In the genomic region with DNA sequence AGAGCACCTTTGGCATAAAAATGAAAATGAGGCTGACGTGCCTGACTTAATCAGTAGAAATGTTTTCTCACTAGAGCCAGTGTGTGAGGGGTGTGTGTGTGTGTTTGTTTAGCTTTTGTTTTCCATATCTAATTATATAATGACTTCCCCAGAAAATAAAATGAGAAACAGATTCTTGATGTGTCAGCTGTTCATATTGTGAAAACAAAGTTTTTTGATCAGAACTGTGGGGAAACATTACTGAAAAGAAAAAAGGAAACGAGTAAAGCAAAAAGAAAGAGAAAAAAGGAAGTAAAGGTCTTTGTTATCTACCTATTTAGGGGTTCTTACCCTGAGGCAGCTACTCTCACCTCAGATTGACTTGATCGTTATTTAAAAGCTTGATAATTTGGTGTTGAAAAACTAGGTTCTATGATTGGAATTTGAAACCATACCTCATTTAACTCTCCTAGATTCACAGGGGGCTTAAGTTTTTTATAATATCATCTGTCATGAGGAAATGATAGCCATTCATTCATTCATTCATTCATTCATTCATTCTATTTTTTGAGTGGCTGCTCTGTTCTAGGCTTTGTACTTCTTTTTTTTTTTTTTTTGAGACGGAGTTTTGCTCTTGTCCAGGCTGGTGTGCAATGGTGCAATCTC, we compare ENCODE assay signal across 10 cellular contexts. TPM values are rescaled to one million over a fixed set of nuclear protein-coding genes. Genes with fewer than 3 reads are reported as not detected.
A peak's percentile ranks its signal among the peaks of the same experiment; 100 is the strongest.
DNase-seq lines count a peak whose midpoint lies in the region; ATAC-seq and TF ChIP-seq lines count a peak whose summit lies in the region.
"Had no signal": no experiment of that assay in that cellular context is flagged by ENCODE, and none has a peak within 500 bp of the region (broad histone marks: within the 10 kb centered on the region; RNA-seq: fewer than 3 reads in every experiment).

No MANE protein-coding gene starts in this region.

- WGBS in neuronal stem cell (ENCODE audit: extremely low coverage in 2 of 2, insufficient read length in 2 of 2, insufficient replicate concordance in 1 of 2), 2 donors: no CpG with 5 or more reads among the region's 4 CpGs
- WGBS in mammary epithelial cell (ENCODE audit: low coverage, missing lambda C conversion rate): 87% methylated on average over 4 of the region's 4 CpGs

- H3K79me2 ChIP-seq in osteoblast (ENCODE audit: insufficient read depth, low read length): no peaks in the 10 kb centered on the region
- no peaks in the 10 kb centered on the region for H3K79me2 ChIP-seq in mammary epithelial cell (ENCODE audit: insufficient read depth, low read length)

- H2AK5ac ChIP-seq in neuronal stem cell (ENCODE audit: low read depth, low read length): no peak overlapping the region

- dilution Hi-C loops in mammary epithelial cell (cut with HindIII; ENCODE audit: low sequenced_read_pairs): loop anchor here (5.0 kb wide), 1 partner anchor 33 kb away; no protein-coding TSS in a partner anchor

- no peak overlapping the region for H2BK12ac ChIP-seq in neuronal stem cell (ENCODE audit: low read length)

- H4K20me1 ChIP-seq in osteoblast (ENCODE audit: insufficient read depth, low read length) (no peaks in the 10 kb centered on the region), mammary epithelial cell (ENCODE audit: insufficient read depth, low read length) (no peaks in the 10 kb centered on the region)

- DNase-seq in NAMALWA (ENCODE audit: low spot score): peak; percentile 8
- peak; percentile 9 for DNase-seq in osteoblast (ENCODE audit: insufficient read length, low spot score, missing footprints)
- no peak for DNase-seq in neuronal stem cell (ENCODE audit: low spot score)
- DNase-seq in mammary epithelial cell: no peak
- no peak for DNase-seq in NCI-H1092 treated with DMSO at 0.1 percent for 48 hours (lab: John Stamatoyannopoulos, UW)
- DNase-seq: activated T-cell treated with anti-CD3 and anti-CD28 coated beads, Interleukin-2, amount 50 U/mL, for 24 hours; left ventricle myocardium superior; psoas muscle had no signal

- H3K27me3 ChIP-seq in osteoblast (ENCODE audit: insufficient read depth, low read length) (no peaks in the 10 kb centered on the region), neuronal stem cell (ENCODE audit: control insufficient read depth in 3 of 3, insufficient read depth in 3 of 3, low read depth in 1 of 3, low read length in 3 of 3) (no peaks in the 10 kb centered on the region), mammary epithelial cell (ENCODE audit: insufficient read depth, low read length) (no peaks in the 10 kb centered on the region)

- H2BK5ac ChIP-seq in neuronal stem cell (ENCODE audit: low read length): no peak overlapping the region

- no peak overlapping the region for H3K23ac ChIP-seq in neuronal stem cell (ENCODE audit: low read depth, low read length, poor library complexity)

- BruUV-seq in mammary epithelial cell (replicated peaks; lab: Mats Ljungman, UMichigan): no TSS peak

- no peak overlapping the region for H3K18ac ChIP-seq in neuronal stem cell (ENCODE audit: low read length)

- H3K4me3 ChIP-seq in osteoblast (ENCODE audit: insufficient read depth, low read length): no peak overlapping the region
- no peak overlapping the region for H3K4me3 ChIP-seq in neuronal stem cell (ENCODE audit: low read length in 2 of 2)
- no peak overlapping the region for H3K4me3 ChIP-seq in mammary epithelial cell (replicated peaks in 1 of 3; ENCODE audit: insufficient read depth in 1 of 3, low read depth in 2 of 3, low read length in 3 of 3)
- H3K4me3 ChIP-seq: psoas muscle had no signal

- no peak overlapping the region for H4K91ac ChIP-seq in neuronal stem cell (ENCODE audit: low read depth, low read length, poor library complexity)

- peak; percentile 63 for ATAC-seq in GM18867 (IDR thresholded peaks at IDR 0.05; ENCODE audit: unreplicated experiment)
- peak; percentile 53 for ATAC-seq in GM21786 (IDR thresholded peaks at IDR 0.05; ENCODE audit: unreplicated experiment)
- ATAC-seq: psoas muscle had no signal

- intact Hi-C loops in mammary epithelial cell (cut with micrococcal nuclease): no loop called here

- no peak overlapping the region for H2BK15ac ChIP-seq in neuronal stem cell (ENCODE audit: low read length)

- H3K79me1 ChIP-seq in neuronal stem cell (ENCODE audit: low read depth, low read length): no peaks in the 10 kb centered on the region

- no peak overlapping the region for H2BK120ac ChIP-seq in neuronal stem cell (ENCODE audit: low read depth, low read length)

- CTCF ChIA-PET in mammary epithelial cell (lab: Charles Lee; ENCODE audit: low non-redundant PET): no interaction called here

- TF ChIP-seq CTCF in osteoblast (IDR thresholded peaks at IDR 0.05; ENCODE audit: extremely low read depth, low read depth, low read length) (no peak), mammary epithelial cell (conservative IDR thresholded peaks at IDR 0.05 in 1 of 2, IDR thresholded peaks at IDR 0.05 in 1 of 2; ENCODE audit: extremely low read depth in 1 of 2, insufficient read depth in 1 of 2, low read depth in 1 of 2, low read length in 2 of 2) (no peak)

- no peak overlapping the region for H3K4me2 ChIP-seq in osteoblast (ENCODE audit: insufficient read depth, low read length)
- no peak overlapping the region for H3K4me2 ChIP-seq in neuronal stem cell (ENCODE audit: insufficient read depth, low read length, poor library complexity, severe bottlenecking)
- no peak overlapping the region for H3K4me2 ChIP-seq in mammary epithelial cell (ENCODE audit: insufficient read depth, low read depth, low read length)

- H3K9me3 ChIP-seq in osteoblast (ENCODE audit: low read depth, low read length) (no peaks in the 10 kb centered on the region), neuronal stem cell (replicated peaks in 1 of 2; ENCODE audit: control insufficient read depth in 2 of 2, insufficient read depth in 1 of 2, low read depth in 1 of 2, low read length in 2 of 2) (no peaks in the 10 kb centered on the region), mammary epithelial cell (replicated peaks; ENCODE audit: insufficient read depth, low read length) (no peaks in the 10 kb centered on the region)
- H3K9me3 ChIP-seq: psoas muscle had no signal

- H4K8ac ChIP-seq in neuronal stem cell (ENCODE audit: low read depth, low read length): no peak overlapping the region

- H3K4ac ChIP-seq in neuronal stem cell (ENCODE audit: low read length): no peak overlapping the region

- no peaks in the 10 kb centered on the region for H3K36me3 ChIP-seq in osteoblast (ENCODE audit: insufficient read depth, low read length)
- H3K36me3 ChIP-seq in neuronal stem cell (replicated peaks in 1 of 2; ENCODE audit: control insufficient read depth in 2 of 2, insufficient read depth in 2 of 2, low read length in 2 of 2): no peaks in the 10 kb centered on the region
- H3K36me3 ChIP-seq in mammary epithelial cell (ENCODE audit: insufficient read depth, low read length): no peaks in the 10 kb centered on the region

- H3K27ac ChIP-seq in osteoblast (ENCODE audit: low read depth, low read length): no peak overlapping the region
- no peak overlapping the region for H3K27ac ChIP-seq in neuronal stem cell (replicated peaks; ENCODE audit: low read length)
- no peak overlapping the region for H3K27ac ChIP-seq in mammary epithelial cell (ENCODE audit: insufficient read depth, low read depth, low read length)
- H3K27ac ChIP-seq: psoas muscle had no signal

- H3K14ac ChIP-seq in neuronal stem cell (ENCODE audit: low read length): no peak overlapping the region

- H3K9ac ChIP-seq in neuronal stem cell (ENCODE audit: low read depth, low read length, poor library complexity): no peak overlapping the region
- H3K9ac ChIP-seq in mammary epithelial cell (ENCODE audit: insufficient read depth, low read length): no peak overlapping the region

- H3K4me1 ChIP-seq in osteoblast (ENCODE audit: insufficient read depth, low read length) (no peaks in the 10 kb centered on the region), neuronal stem cell (ENCODE audit: control insufficient read depth in 2 of 2, insufficient read depth in 1 of 2, low read depth in 1 of 2, low read length in 2 of 2) (no peaks in the 10 kb centered on the region), mammary epithelial cell (ENCODE audit: insufficient read depth, low read length) (no peaks in the 10 kb centered on the region)
- H3K4me1 ChIP-seq: psoas muscle had no signal

- H2AFZ ChIP-seq in osteoblast (ENCODE audit: low read length): no peak overlapping the region
- no peak overlapping the region for H2AFZ ChIP-seq in neuronal stem cell (ENCODE audit: low read length)
- no peak overlapping the region for H2AFZ ChIP-seq in mammary epithelial cell (ENCODE audit: low read depth, low read length)

- in situ Hi-C loops in mammary epithelial cell (cut with MboI; ENCODE audit: low sequenced_read_pairs in 2 of 2): no loop called here

RNA-seq across cellular contexts. Expression of a gene that starts 58.0 kb away (rescaled TPM):
- 16.6 and 19.7 TPM in 2 replicates for total RNA-seq in osteoblast
- polyA plus RNA-seq in neuronal stem cell (2013, experiment 1 of 2): 53.1 TPM
- 53.6 TPM for polyA plus RNA-seq in neuronal stem cell (2013, experiment 2 of 2)
- total RNA-seq in mammary epithelial cell: 10 to 100 TPM; 15.2 to 17.3 TPM
- 15.0 TPM for polyA plus RNA-seq in mammary epithelial cell
- polyA minus RNA-seq in mammary epithelial cell: not detected

Comparison
In these comparisons a context has a peak if more than half of its experiments do, and no peak if none do; other contexts are left out.
1. DNase-seq: peak in NAMALWA (single experiment) and osteoblast (single experiment); none in neuronal stem cell (single experiment), mammary epithelial cell (single experiment) and NCI-H1092 treated with DMSO at 0.1 percent for 48 hours (single experiment).